Comparison of ENCODE assay signal across 8 cellular contexts in genomic region chr16:85462405-85463227, GRCh38.
A peak's percentile ranks its signal among the peaks of the same experiment; 100 is the strongest.
DNase-seq lines count a peak whose midpoint lies in the region; ATAC-seq, FAIRE-seq and TF ChIP-seq lines count a peak whose summit lies in the region.

No MANE protein-coding gene starts in this region.

- no peak overlapping the region for H4K8ac ChIP-seq in mesendoderm (ENCODE audit: low read depth, low read length)

- peaks cover 2% of the 10 kb centered on the region for H3K27me3 ChIP-seq in mesendoderm (ENCODE audit: insufficient read depth, low read length, poor library complexity)
- H3K27me3 ChIP-seq in uterus, result no peaks in the 10 kb centered on the region

- WGBS in mesendoderm (ENCODE audit: extremely low coverage, insufficient coverage, low lambda C conversion rate), result no CpG with 5 or more reads among the region's 85 CpGs

- H3K9me3 ChIP-seq in uterus, result no peaks in the 10 kb centered on the region

- no peak for ATAC-seq in activated naive CD8-positive, alpha-beta T cell treated with anti-CD3 and anti-CD28 coated beads, Interleukin-2, amount 10 ng/mL, durations not matched to agents 7 days and 5 days (ENCODE audit: low read depth)

- DNase-seq in H54 (ENCODE audit: insufficient read length, low spot score) (peak; percentile 41), NCI-H2227 treated with DMSO at 0.1 percent for 48 hours (lab: John Stamatoyannopoulos, UW) (peak; percentile 87), mesendoderm (peak; percentile 57), uterus (peak; percentile 58 to 64), A172 (ENCODE audit: low spot score) (no peak), NCI-H1694 treated with DMSO at 0.1 percent for 48 hours (lab: John Stamatoyannopoulos, UW) (no peak), HT-29 (ENCODE audit: low spot score) (no peak)
- DNase-seq in activated naive CD8-positive, alpha-beta T cell treated with anti-CD3 and anti-CD28 coated beads, Interleukin-2, amount 10 ng/mL, durations not matched to agents 7 days and 5 days, result no peak

- no peak overlapping the region for H4K5ac ChIP-seq in mesendoderm (ENCODE audit: low read length)

- intact Hi-C loops in uterus (cut with DNase I; ENCODE audit: low total_unique reads), result no loop called here

- TF ChIP-seq POLR2A in H54 (IDR thresholded peaks at IDR 0.05; ENCODE audit: low read depth, low read length) (no peak), uterus (IDR thresholded peaks at IDR 0.05) (no peak)

- H3K9me3 Mint-ChIP-seq in activated naive CD8-positive, alpha-beta T cell treated with anti-CD3 and anti-CD28 coated beads, Interleukin-2, amount 10 ng/mL, durations not matched to agents 7 days and 5 days, result no peaks in the 10 kb centered on the region

- H3K27ac ChIP-seq in mesendoderm (ENCODE audit: low read depth, low read length) (no peak overlapping the region), uterus (peak overlapping the region; percentile 57 to 79)

- H2BK5ac ChIP-seq in mesendoderm (ENCODE audit: low read length), result no peak overlapping the region

- peak overlapping the region; percentile 42 for H3K4me2 ChIP-seq in mesendoderm (ENCODE audit: low read length)

- H3K4me3 Mint-ChIP-seq in activated naive CD8-positive, alpha-beta T cell treated with anti-CD3 and anti-CD28 coated beads, Interleukin-2, amount 10 ng/mL, durations not matched to agents 7 days and 5 days, result peak overlapping the region; percentile 78

- H3K79me2 ChIP-seq in mesendoderm (ENCODE audit: control insufficient read depth, insufficient read depth, low read length), result no peaks in the 10 kb centered on the region

- no peaks in the 10 kb centered on the region for H3K36me3 Mint-ChIP-seq in activated naive CD8-positive, alpha-beta T cell treated with anti-CD3 and anti-CD28 coated beads, Interleukin-2, amount 10 ng/mL, durations not matched to agents 7 days and 5 days

- peak overlapping the region; percentile 12 for H3K56ac ChIP-seq in mesendoderm (ENCODE audit: low read length)

- no peak overlapping the region for H2BK120ac ChIP-seq in mesendoderm (ENCODE audit: low read depth, low read length)

- no peak overlapping the region for H2AK5ac ChIP-seq in mesendoderm (ENCODE audit: low read length)

- H3K4me1 Mint-ChIP-seq in activated naive CD8-positive, alpha-beta T cell treated with anti-CD3 and anti-CD28 coated beads, Interleukin-2, amount 10 ng/mL, durations not matched to agents 7 days and 5 days, result peaks cover 3% of the 10 kb centered on the region

- H3K79me1 ChIP-seq in mesendoderm (ENCODE audit: low read length), result no peaks in the 10 kb centered on the region

- FAIRE-seq in H54 (lab: Jason Lieb, UNC), result no peak

- H2BK15ac ChIP-seq in mesendoderm (replicated peaks; ENCODE audit: low read depth), result no peak overlapping the region

- H3K23ac ChIP-seq in mesendoderm (ENCODE audit: low read length), result no peak overlapping the region

- peaks cover 13% of the 10 kb centered on the region for H3K4me1 ChIP-seq in mesendoderm (ENCODE audit: control insufficient read depth, low read depth, low read length)
- H3K4me1 ChIP-seq in uterus, result peaks cover 14 to 49% of the 10 kb centered on the region in 2 donors

- H3K4ac ChIP-seq in mesendoderm (ENCODE audit: low read depth, low read length), result peak overlapping the region; percentile 44

- TF ChIP-seq CTCF in uterus (IDR thresholded peaks at IDR 0.05), result no peak

- H3K27ac Mint-ChIP-seq in activated naive CD8-positive, alpha-beta T cell treated with anti-CD3 and anti-CD28 coated beads, Interleukin-2, amount 10 ng/mL, durations not matched to agents 7 days and 5 days, result no peak overlapping the region

- POLR2A ChIA-PET in activated naive CD8-positive, alpha-beta T cell treated with anti-CD3 and anti-CD28 coated beads, Interleukin-2, amount 10 ng/mL, durations not matched to agents 7 days and 5 days (lab: Charles Lee), result no interaction called here

- peak overlapping the region; percentile 16 for H3K18ac ChIP-seq in mesendoderm (ENCODE audit: low read length)

- peak overlapping the region; percentile 8 for H3K9ac ChIP-seq in mesendoderm (ENCODE audit: low read length)

- H3K27me3 Mint-ChIP-seq in activated naive CD8-positive, alpha-beta T cell treated with anti-CD3 and anti-CD28 coated beads, Interleukin-2, amount 10 ng/mL, durations not matched to agents 7 days and 5 days, result peaks cover 29% of the 10 kb centered on the region

- H3K36me3 ChIP-seq in mesendoderm (ENCODE audit: control insufficient read depth, insufficient read depth, low read length) (no peaks in the 10 kb centered on the region), uterus (no peaks in the 10 kb centered on the region)

- no peak overlapping the region for H3K4me3 ChIP-seq in mesendoderm (ENCODE audit: low read length)
- H3K4me3 ChIP-seq in uterus, result peak overlapping the region; percentile 24 to 39

Comparison
In these comparisons a context has a peak if more than half of its experiments do, and no peak if none do; other contexts are left out.
1. DNase-seq: peak in H54 (single experiment), NCI-H2227 treated with DMSO at 0.1 percent for 48 hours (single experiment), mesendoderm (single experiment) and uterus (2 of 2); none in activated naive CD8-positive, alpha-beta T cell treated with anti-CD3 and anti-CD28 coated beads, Interleukin-2, amount 10 ng/mL, durations not matched to agents 7 days and 5 days (single experiment), A172 (single experiment), NCI-H1694 treated with DMSO at 0.1 percent for 48 hours (single experiment) and HT-29 (single experiment).